ENCODE assay signal across 25 cellular contexts in genomic region chr6:4360920-4361319, GRCh38.
DNase-seq lines count a peak whose midpoint lies in the region; ATAC-seq, FAIRE-seq and TF ChIP-seq lines count a peak whose summit lies in the region.
"Had no signal": no experiment of that assay in that cellular context is flagged by ENCODE, and none has a peak within 500 bp of the region (broad histone marks: within the 10 kb centered on the region; RNA-seq: fewer than 3 reads in every experiment).

No MANE protein-coding gene starts in this region.

- POLR2A ChIA-PET in A549 (lab: Yijun Ruan, JAX) (no interaction called here), IMR-90 (lab: Charles Lee; ENCODE audit: unreplicated experiment) (no interaction called here), MCF 10A (lab: Yijun Ruan, JAX) (interaction anchor here (1.5 kb wide), 1 partner anchor 34 kb away, joined by 3 read pairs; no protein-coding TSS in a partner anchor)

- DNase-seq in A549 (ENCODE audit: low read depth in 1 of 2, low spot score in 1 of 2) = no peak
- DNase-seq in IMR-90 = no peak
- no peak for DNase-seq in naive B cell
- DNase-seq in KBM-7 = no peak
- no peak for DNase-seq in MCF 10A (ENCODE audit: unreplicated experiment)
- DNase-seq in foreskin keratinocyte = no peak
- DNase-seq: 8988T; BE2C; C1 segment of cervical spinal cord; CD4-positive, CD25-positive, alpha-beta regulatory T cell; CD8-positive, alpha-beta memory T cell; COR-L47; DMS 273 treated with DMSO at 0.1 percent for 48 hours; DMS53; DND-41; EL; HFFc6; Karpas-422 had no signal

- no peaks in the 10 kb centered on the region for H3K79me1 ChIP-seq in IMR-90 (ENCODE audit: low read depth in 1 of 2, low read length in 2 of 2)

- H3K9me3 ChIP-seq in A549 (no peaks in the 10 kb centered on the region), IMR-90 (ENCODE audit: control insufficient read depth, insufficient read depth, low read length) (no peaks in the 10 kb centered on the region)
- H3K9me3 ChIP-seq: BE2C, HAP-1 had no signal

- H3K4ac ChIP-seq in IMR-90 (ENCODE audit: low read depth, low read length) = no peak overlapping the region

- no peak overlapping the region for H2AFZ ChIP-seq in IMR-90 (replicated peaks; ENCODE audit: low read length, poor library complexity)

- FAIRE-seq in A549 (lab: Jason Lieb, UNC) = no peak
- FAIRE-seq: G401.6, GM12891, GM19239, HepG2 had no signal

- H4K91ac ChIP-seq in IMR-90 (ENCODE audit: insufficient read depth, low read depth, low read length) = no peak overlapping the region

- H2BK15ac ChIP-seq in IMR-90 (ENCODE audit: low read depth, low read length) = no peak overlapping the region

- no peaks in the 10 kb centered on the region for H4K20me1 ChIP-seq in IMR-90 (ENCODE audit: insufficient read depth, low read length)

- H3K27me3 ChIP-seq in IMR-90 (ENCODE audit: control insufficient read depth, insufficient read depth, low read length) (no peaks in the 10 kb centered on the region), foreskin keratinocyte (no peaks in the 10 kb centered on the region)
- H3K27me3 ChIP-seq: BE2C had no signal

- no peak overlapping the region for H3K56ac ChIP-seq in IMR-90 (ENCODE audit: extremely low read depth, insufficient read depth, low read length)

- peak overlapping the region; percentile 97 to 99; a peak in 5 of 6 replicates for H3K27ac ChIP-seq in A549
- H3K27ac ChIP-seq in IMR-90 (ENCODE audit: insufficient read depth, low read length) = no peak overlapping the region
- no peak overlapping the region for H3K27ac ChIP-seq in foreskin keratinocyte

- TF ChIP-seq RAD21 in A549 (conservative IDR thresholded peaks at IDR 0.05 in 1 of 2, IDR thresholded peaks at IDR 0.05 in 1 of 2) (no peak), IMR-90 (IDR thresholded peaks at IDR 0.05; ENCODE audit: low read length) (no peak)

- peaks cover 14% of the 10 kb centered on the region for H3K9me1 ChIP-seq in IMR-90 (ENCODE audit: insufficient read depth, low read length)

- no peak overlapping the region for H3K18ac ChIP-seq in IMR-90 (ENCODE audit: low read depth, low read length)

- H2BK20ac ChIP-seq in IMR-90 (ENCODE audit: low read depth, low read length) = no peak overlapping the region

- no peak for TF ChIP-seq POLR2A in A549 (IDR thresholded peaks at IDR 0.05; ENCODE audit: low read length)
- TF ChIP-seq POLR2A in IMR-90 (IDR thresholded peaks at IDR 0.05; ENCODE audit: low read depth, low read length) = no peak

- no peak overlapping the region for H2AK9ac ChIP-seq in IMR-90 (replicated peaks; ENCODE audit: low read depth, low read length, poor library complexity)

- dilution Hi-C loops in IMR-90 (cut with HindIII; ENCODE audit: low sequenced_read_pairs, unreplicated experiment) = no loop called here

- no peak overlapping the region for H4K8ac ChIP-seq in IMR-90 (ENCODE audit: low read depth in 2 of 2, low read length in 2 of 2)

- H2AK5ac ChIP-seq in IMR-90 (ENCODE audit: low read depth, low read length) = peak overlapping the region; percentile 46

- in situ Hi-C loops in IMR-90 (cut with MboI; ENCODE audit: low sequenced_read_pairs) (no loop called here), KBM-7 (cut with MboI; ENCODE audit: low pct_unique_long_range_greater_than_20kb, low sequenced_read_pairs) (no loop called here)

- no peak overlapping the region for H4K5ac ChIP-seq in IMR-90 (ENCODE audit: low read depth, low read length)

- WGBS in A549 (ENCODE audit: missing lambda C conversion rate) = 92% methylated on average over 6 of the region's 6 CpGs
- WGBS in IMR-90 (ENCODE audit: extremely low coverage in 2 of 2, insufficient read length in 1 of 2), 2 experiments = 94% methylated on average over 2 of the region's 6 CpGs; no CpG with 5 or more reads in 1 of the 2 experiments

- H2BK5ac ChIP-seq in IMR-90 (ENCODE audit: low read depth, low read length, poor library complexity, severe bottlenecking) = no peak overlapping the region

- peaks cover 33% of the 10 kb centered on the region for H3K4me1 ChIP-seq in A549
- peaks cover 8% of the 10 kb centered on the region for H3K4me1 ChIP-seq in IMR-90 (ENCODE audit: control insufficient read depth, insufficient read depth, low read length)
- H3K4me1 ChIP-seq in foreskin keratinocyte = peaks cover 15% of the 10 kb centered on the region
- H3K4me1 ChIP-seq: BE2C, HAP-1 had no signal

- intact Hi-C loops in IMR-90 (cut with micrococcal nuclease) (no loop called here), MCF 10A (cut with micrococcal nuclease) (no loop called here)
- intact Hi-C loops in dendritic cell treated with granulocyte-macrophage colony-stimulating factor and Interleukin-4, amounts not matched to agents 40 ng/mL and 50 ng/mL, for 4 days (cut with micrococcal nuclease) = no loop called here

- H3K27ac Mint-ChIP-seq in dendritic cell treated with granulocyte-macrophage colony-stimulating factor and Interleukin-4, amounts not matched to agents 40 ng/mL and 50 ng/mL, for 4 days = peak overlapping the region; percentile 63
- peak overlapping the region in 5 of 6 donors; percentile 44 to 92 (median 56) for H3K27ac Mint-ChIP-seq in naive B cell
- H3K27ac Mint-ChIP-seq in MCF 10A (ENCODE audit: low read depth, unreplicated experiment) = no peak overlapping the region
- H3K27ac Mint-ChIP-seq: CD4-positive, CD25-positive, alpha-beta regulatory T cell; CD8-positive, alpha-beta memory T cell had no signal

- H3K23ac ChIP-seq in IMR-90 (ENCODE audit: low read depth, low read length) = no peak overlapping the region

- peaks cover 27% of the 10 kb centered on the region for H3K4me1 Mint-ChIP-seq in dendritic cell treated with granulocyte-macrophage colony-stimulating factor and Interleukin-4, amounts not matched to agents 40 ng/mL and 50 ng/mL, for 4 days (ENCODE audit: low read depth)
- H3K4me1 Mint-ChIP-seq in naive B cell (peaks cover 27 to 33% (median 28%) of the 10 kb centered on the region in 3 donors), MCF 10A (ENCODE audit: insufficient read depth, unreplicated experiment) (peaks cover 24% of the 10 kb centered on the region)

- TF ChIP-seq CTCF in A549 (IDR thresholded peaks at IDR 0.05) = no peak
- no peak for TF ChIP-seq CTCF in IMR-90 (conservative IDR thresholded peaks at IDR 0.05; ENCODE audit: low read depth, low read length)
- TF ChIP-seq CTCF in MCF 10A (IDR thresholded peaks at IDR 0.05; ENCODE audit: unreplicated experiment) = no peak
- no peak for TF ChIP-seq CTCF in foreskin keratinocyte (conservative IDR thresholded peaks at IDR 0.05)

- H3K9me3 Mint-ChIP-seq in dendritic cell treated with granulocyte-macrophage colony-stimulating factor and Interleukin-4, amounts not matched to agents 40 ng/mL and 50 ng/mL, for 4 days = peaks cover 13% of the 10 kb centered on the region
- H3K9me3 Mint-ChIP-seq in naive B cell (peaks cover 0 to 13% (median 4%) of the 10 kb centered on the region in 7 donors), MCF 10A (ENCODE audit: unreplicated experiment) (no peaks in the 10 kb centered on the region)
- H3K9me3 Mint-ChIP-seq: CD8-positive, alpha-beta memory T cell; HFFc6 had no signal

- H3K4me3 ChIP-seq in A549 = no peak overlapping the region
- H3K4me3 ChIP-seq in IMR-90 (ENCODE audit: insufficient read depth, low read depth, low read length) = no peak overlapping the region
- H3K4me3 ChIP-seq: HAP-1 had no signal

- H2BK120ac ChIP-seq in IMR-90 (ENCODE audit: low read depth, low read length) = no peak overlapping the region

- H3K14ac ChIP-seq in IMR-90 (replicated peaks; ENCODE audit: low read depth, low read length) = no peak overlapping the region

- H3K27me3 Mint-ChIP-seq in dendritic cell treated with granulocyte-macrophage colony-stimulating factor and Interleukin-4, amounts not matched to agents 40 ng/mL and 50 ng/mL, for 4 days = peaks cover 11% of the 10 kb centered on the region
- peaks cover 4 to 9% (median 8%) of the 10 kb centered on the region in 3 donors for H3K27me3 Mint-ChIP-seq in naive B cell
- no peaks in the 10 kb centered on the region for H3K27me3 Mint-ChIP-seq in MCF 10A (ENCODE audit: insufficient read depth, unreplicated experiment)

- H3K36me3 Mint-ChIP-seq in dendritic cell treated with granulocyte-macrophage colony-stimulating factor and Interleukin-4, amounts not matched to agents 40 ng/mL and 50 ng/mL, for 4 days (ENCODE audit: low read depth) = no peaks in the 10 kb centered on the region
- H3K36me3 Mint-ChIP-seq in naive B cell (peaks cover 3 to 22% of the 10 kb centered on the region in 2 donors), MCF 10A (ENCODE audit: insufficient read depth, unreplicated experiment) (no peaks in the 10 kb centered on the region)
- H3K36me3 Mint-ChIP-seq: CD4-positive, CD25-positive, alpha-beta regulatory T cell; CD8-positive, alpha-beta memory T cell had no signal

- BruUV-seq in IMR-90 (replicated peaks; lab: Mats Ljungman, UMichigan) (no TSS peak), MCF 10A (replicated peaks; lab: Mats Ljungman, UMichigan) (no TSS peak)

- TF ChIP-seq EP300 in A549 (IDR thresholded peaks at IDR 0.05) = no peak

- CTCF ChIA-PET in A549 (lab: Yijun Ruan, JAX) = no interaction called here
- CTCF ChIA-PET in IMR-90 (lab: Yijun Ruan, JAX) = no interaction called here
- CTCF ChIA-PET in MCF 10A (lab: Yijun Ruan, JAX) = interaction anchor here (0.6 kb wide), 1 partner anchor 1977 kb away, joined by 3 read pairs; no protein-coding TSS in a partner anchor

- ATAC-seq in A549 (no peak), IMR-90 (ENCODE audit: low read depth) (no peak), naive B cell (ENCODE audit: low read depth in 2 of 2) (no peak), foreskin keratinocyte (no peak), HG03045 (IDR thresholded peaks at IDR 0.05; ENCODE audit: unreplicated experiment) (no peak)
- ATAC-seq: HepG2 had no signal

- no peaks in the 10 kb centered on the region for H3K36me3 ChIP-seq in IMR-90 (ENCODE audit: control insufficient read depth, insufficient read depth, low read length)
- H3K36me3 ChIP-seq: BE2C, HAP-1 had no signal

- no peak overlapping the region for H3K4me3 Mint-ChIP-seq in dendritic cell treated with granulocyte-macrophage colony-stimulating factor and Interleukin-4, amounts not matched to agents 40 ng/mL and 50 ng/mL, for 4 days
- H3K4me3 Mint-ChIP-seq in naive B cell (peak overlapping the region in 4 of 8 donors; percentile 9 to 70 (median 9)), MCF 10A (ENCODE audit: unreplicated experiment) (no peak overlapping the region)
- H3K4me3 Mint-ChIP-seq: CD4-positive, CD25-positive, alpha-beta regulatory T cell; CD8-positive, alpha-beta memory T cell; HFFc6 had no signal

- no peak overlapping the region for H3K9ac ChIP-seq in IMR-90 (ENCODE audit: low read depth, low read length)

- H3K4me2 ChIP-seq in A549 (no peak overlapping the region), IMR-90 (ENCODE audit: low read depth, low read length) (no peak overlapping the region)

TF ChIP-seq in IMR-90, 13 proteins besides CTCF, POLR2A, EP300 and RAD21 (continues in another document):
- no peak for TF ChIP-seq MXI1 (IDR thresholded peaks at IDR 0.05; ENCODE audit: borderline replicate concordance, low read depth, low read length)
- no peak for TF ChIP-seq MAZ (IDR thresholded peaks at IDR 0.05; ENCODE audit: borderline replicate concordance, low read depth, low read length)
- no peak for TF ChIP-seq NFE2L2 (IDR thresholded peaks at IDR 0.05; ENCODE audit: low read depth, low read length)

Comparison
In these comparisons a context has a peak if more than half of its experiments do, and no peak if none do; other contexts are left out.
1. H3K27ac ChIP-seq: peak in A549 (2 of 2); none in IMR-90 (single experiment) and foreskin keratinocyte (single experiment).